Comparison of ENCODE assay signal across 18 cellular contexts in the genomic region with DNA sequence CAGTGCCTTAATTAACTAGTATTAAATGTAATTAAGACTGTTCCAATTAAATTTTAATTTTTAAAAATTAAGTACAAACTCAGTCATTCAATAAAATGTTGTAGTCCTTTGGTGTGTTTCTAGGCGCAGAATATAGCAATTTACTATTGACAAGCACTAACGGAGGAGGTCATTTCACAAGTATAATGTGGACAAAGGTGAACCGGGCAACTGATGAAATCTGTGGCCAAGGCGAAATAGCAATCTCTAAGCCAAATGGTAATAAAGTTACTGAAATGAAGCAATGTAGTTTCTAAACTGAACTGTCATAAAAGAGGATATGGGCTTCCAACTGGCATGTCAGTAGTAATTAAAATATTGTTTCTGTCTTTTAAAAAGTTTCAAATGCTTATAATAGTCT. TPM values are rescaled to one million over a fixed set of nuclear protein-coding genes. Genes with fewer than 3 reads are reported as not detected.
"Had no signal": no experiment of that assay in that cellular context is flagged by ENCODE, and none has a peak within 500 bp of the region (broad histone marks: within the 10 kb centered on the region; RNA-seq: fewer than 3 reads in every experiment).

No MANE protein-coding gene starts in this region.

- H3K4me1 Mint-ChIP-seq: immature natural killer cell; stimulated activated memory B cell treated with anti-CD40 and anti-IgM and Interleukin-4, amounts not matched to agents 10 μg/mL and 1 μg/mL and 100 μg/mL, for 72 hours; stimulated activated naive CD8-positive, alpha-beta T cell treated with anti-CD3 and anti-CD28 coated beads, Interleukin-15, amount 100 ng/mL, for 72 hours had no signal

- H3K9me3 ChIP-seq: colonic mucosa, left ventricle myocardium inferior, psoas muscle, spleen had no signal

- H3K36me3 Mint-ChIP-seq: immature natural killer cell; natural killer cell treated with Interleukin-12 subunit alpha and Interleukin-12 subunit beta and Interleukin-15 and Interleukin-18, amount 100 ng/mL, for 72 hours; stimulated activated memory B cell treated with anti-CD40 and anti-IgM and Interleukin-4, amounts not matched to agents 10 μg/mL and 1 μg/mL and 100 μg/mL, for 72 hours had no signal

- H3K9me3 Mint-ChIP-seq: stimulated activated naive CD8-positive, alpha-beta T cell treated with anti-CD3 and anti-CD28 coated beads, Interleukin-15, amount 100 ng/mL, for 72 hours had no signal

- ATAC-seq: foreskin keratinocyte; natural killer cell treated with Interleukin-12 subunit alpha and Interleukin-12 subunit beta and Interleukin-15 and Interleukin-18, amount 100 ng/mL, for 72 hours; sciatic nerve; stimulated activated memory B cell treated with anti-CD40 and anti-IgM and Interleukin-4, amounts not matched to agents 10 μg/mL and 1 μg/mL and 100 μg/mL, for 72 hours; stimulated activated naive CD8-positive, alpha-beta T cell treated with anti-CD3 and anti-CD28 coated beads, Interleukin-15, amount 100 ng/mL, for 72 hours had no signal

- H3K27me3 ChIP-seq: colonic mucosa, foreskin keratinocyte, spleen had no signal

- H3K27ac Mint-ChIP-seq: immature natural killer cell; natural killer cell treated with Interleukin-12 subunit alpha and Interleukin-12 subunit beta and Interleukin-15 and Interleukin-18, amount 100 ng/mL, for 72 hours; stimulated activated memory B cell treated with anti-CD40 and anti-IgM and Interleukin-4, amounts not matched to agents 10 μg/mL and 1 μg/mL and 100 μg/mL, for 72 hours; stimulated activated naive CD8-positive, alpha-beta T cell treated with anti-CD3 and anti-CD28 coated beads, Interleukin-15, amount 100 ng/mL, for 72 hours had no signal

- DNase-seq: colonic mucosa; dermis blood vessel endothelial cell; foreskin keratinocyte; immature natural killer cell; left ventricle myocardium inferior; mesenchymal stem cell; midbrain; psoas muscle; retina; spleen; stimulated activated CD4-positive, alpha-beta T cell treated with anti-CD3 and anti-CD28 coated beads, Interleukin-15, amount 100 ng/mL, for 24 hours; stimulated activated CD4-positive, alpha-beta T cell treated with anti-CD3 and anti-CD28 coated beads, Interleukin-1b, Interleukin-23, amount 100 ng/mL, for 48 hours; stimulated activated CD4-positive, alpha-beta T cell treated with anti-CD3 and anti-CD28 coated beads, Interleukin-4, amount 100 ng/mL, for 24 hours; stimulated activated naive CD8-positive, alpha-beta T cell treated with anti-CD3 and anti-CD28 coated beads, Interleukin-15, amount 100 ng/mL, for 72 hours; substantia nigra had no signal

- H3K27ac ChIP-seq: colonic mucosa, foreskin keratinocyte, left ventricle myocardium inferior, psoas muscle, spleen had no signal

- H3K4me3 Mint-ChIP-seq: immature natural killer cell; natural killer cell treated with Interleukin-12 subunit alpha and Interleukin-12 subunit beta and Interleukin-15 and Interleukin-18, amount 100 ng/mL, for 72 hours; stimulated activated memory B cell treated with anti-CD40 and anti-IgM and Interleukin-4, amounts not matched to agents 10 μg/mL and 1 μg/mL and 100 μg/mL, for 72 hours; stimulated activated naive CD8-positive, alpha-beta T cell treated with anti-CD3 and anti-CD28 coated beads, Interleukin-15, amount 100 ng/mL, for 72 hours had no signal

- H3K27me3 Mint-ChIP-seq: natural killer cell treated with Interleukin-12 subunit alpha and Interleukin-12 subunit beta and Interleukin-15 and Interleukin-18, amount 100 ng/mL, for 72 hours; stimulated activated memory B cell treated with anti-CD40 and anti-IgM and Interleukin-4, amounts not matched to agents 10 μg/mL and 1 μg/mL and 100 μg/mL, for 72 hours; stimulated activated naive CD8-positive, alpha-beta T cell treated with anti-CD3 and anti-CD28 coated beads, Interleukin-15, amount 100 ng/mL, for 72 hours had no signal

- H3K4me1 ChIP-seq: colonic mucosa, foreskin keratinocyte, psoas muscle had no signal

RNA-seq across cellular contexts. Expression of gene FIGN, which starts 27.5 kb away (rescaled TPM):
- total RNA-seq: natural killer cell treated with Interleukin-12 subunit alpha and Interleukin-12 subunit beta and Interleukin-15 and Interleukin-18, amount 100 ng/mL, for 72 hours had no signal
